Comparison of ENCODE assay signal across 11 cellular contexts in the genomic region with DNA sequence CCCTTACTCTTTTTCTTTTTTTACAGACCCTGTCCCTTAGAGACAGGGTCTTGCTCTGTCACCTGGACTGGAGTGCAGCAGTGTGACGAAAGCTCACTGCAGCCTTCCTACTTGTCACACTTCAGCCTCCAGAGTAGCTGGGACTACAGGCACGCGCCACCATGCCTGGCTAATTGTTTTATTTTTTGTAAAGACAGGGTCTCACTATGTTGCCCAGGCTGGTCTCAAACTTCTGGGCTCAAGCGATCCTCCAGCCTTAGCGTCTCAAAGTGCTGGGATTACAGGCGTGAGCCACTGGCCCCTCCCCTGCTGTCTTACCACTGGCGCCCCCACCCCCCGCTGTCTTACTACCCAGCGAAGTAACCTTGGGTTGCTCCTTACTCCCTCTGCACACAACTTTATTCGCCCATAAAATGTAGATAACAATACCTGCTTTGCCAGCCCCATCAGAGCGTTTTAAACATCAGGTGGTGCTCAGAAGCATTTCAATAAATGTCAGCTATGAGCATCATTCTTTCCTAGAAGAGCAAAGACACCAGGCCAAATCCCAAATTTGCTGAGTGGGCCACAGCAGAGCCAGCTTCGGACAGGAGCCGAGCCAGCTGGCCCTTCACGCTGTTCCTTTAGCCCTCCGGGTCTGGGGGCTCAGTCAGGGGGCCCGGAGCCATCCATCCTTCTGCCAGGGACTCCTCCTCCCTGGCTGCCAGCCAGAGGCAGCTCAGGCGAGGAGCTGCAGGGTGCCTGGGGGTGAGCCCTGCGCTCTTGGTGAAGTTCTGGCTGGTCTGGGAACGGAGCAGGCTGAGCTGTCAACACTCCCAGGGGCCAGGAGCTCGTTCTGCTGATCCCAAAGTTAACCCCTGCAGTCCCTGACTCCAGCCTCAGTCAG. TPM values are rescaled to one million over a fixed set of nuclear protein-coding genes. Genes with fewer than 3 reads are reported as not detected.
DNase-seq lines count a peak whose midpoint lies in the region; ATAC-seq and TF ChIP-seq lines count a peak whose summit lies in the region.
"Had no signal": no experiment of that assay in that cellular context is flagged by ENCODE, and none has a peak within 500 bp of the region (broad histone marks: within the 10 kb centered on the region; RNA-seq: fewer than 3 reads in every experiment).

No MANE protein-coding gene starts in this region.

- H3K79me2 ChIP-seq in trophoblast cell (ENCODE audit: control insufficient read depth, insufficient read depth, low read length, poor library complexity) = no peaks in the 10 kb centered on the region

- no peak for TF ChIP-seq RAD21 in IMR-90 (IDR thresholded peaks at IDR 0.05; ENCODE audit: low read length)

- H3K4me3 ChIP-seq in IMR-90 (ENCODE audit: insufficient read depth, low read depth, low read length) (no peak overlapping the region), trophoblast cell (ENCODE audit: low read depth, low read length) (no peak overlapping the region)
- H3K4me3 ChIP-seq: adrenal gland had no signal

- H3K36me3 ChIP-seq in IMR-90 (ENCODE audit: control insufficient read depth, insufficient read depth, low read length) (no peaks in the 10 kb centered on the region), trophoblast cell (ENCODE audit: control insufficient read depth in 1 of 2, insufficient read depth in 2 of 2, low read length in 2 of 2) (no peaks in the 10 kb centered on the region)
- H3K36me3 ChIP-seq: adrenal gland had no signal

- peak overlapping the region; percentile 50; the same call in 1 of the 3 replicates for H2BK15ac ChIP-seq in IMR-90 (ENCODE audit: low read depth, low read length)

- H3K23ac ChIP-seq in IMR-90 (ENCODE audit: low read depth, low read length) = no peak overlapping the region
- no peak overlapping the region for H3K23ac ChIP-seq in trophoblast cell (ENCODE audit: low read length)

- H4K5ac ChIP-seq in IMR-90 (ENCODE audit: low read depth, low read length) = peak overlapping the region; percentile 5; the same call in 1 of the 2 replicates

- H2AFZ ChIP-seq in IMR-90 (replicated peaks; ENCODE audit: low read length, poor library complexity) (peak overlapping the region; percentile 86), trophoblast cell (ENCODE audit: insufficient read depth, low read length, poor library complexity) (no peak overlapping the region)

- H2BK120ac ChIP-seq in IMR-90 (ENCODE audit: low read depth, low read length) (peak overlapping the region; percentile 50; the same call in 1 of the 2 replicates), trophoblast cell (ENCODE audit: insufficient read depth, low read length, poor library complexity) (no peak overlapping the region)

- H2BK5ac ChIP-seq in IMR-90 (ENCODE audit: low read depth, low read length, poor library complexity, severe bottlenecking) (no peak overlapping the region), trophoblast cell (ENCODE audit: low read depth, low read length, poor library complexity) (no peak overlapping the region)

- no TSS peak for BruUV-seq in IMR-90 (replicated peaks; lab: Mats Ljungman, UMichigan)

- 0 out of 2 replicates have a peak overlapping the region, but pooled peaks have one; percentile 34 for H2BK20ac ChIP-seq in IMR-90 (ENCODE audit: low read depth, low read length)

- CTCF ChIA-PET in IMR-90 (lab: Yijun Ruan, JAX) (interaction anchor here (1.2 kb wide), 1 partner anchor 36 kb away, joined by 3 read pairs; no protein-coding TSS in a partner anchor), WTC11 (lab: Charles Lee) (interaction anchor here (0.5 to 3.8 kb wide), 8 partner anchors 31 to 1196 kb away, joined by 3 to 37 read pairs (median 4); no protein-coding TSS in a partner anchor)

- no peaks in the 10 kb centered on the region for H3K9me3 Mint-ChIP-seq in WTC11
- H3K9me3 Mint-ChIP-seq: activated CD4-positive, alpha-beta memory T cell treated with anti-CD3 and anti-CD28 coated beads for 36 hours had no signal

- H3K14ac ChIP-seq in IMR-90 (replicated peaks; ENCODE audit: low read depth, low read length) (peak overlapping the region; percentile 42; the same call in 1 of the 2 replicates), trophoblast cell (ENCODE audit: low read length) (no peak overlapping the region)

- POLR2A ChIA-PET in IMR-90 (lab: Charles Lee; ENCODE audit: unreplicated experiment) = no interaction called here
- POLR2A ChIA-PET in WTC11 (lab: Charles Lee) = interaction anchor here (2.1 kb wide), 1 partner anchor 36 kb away, joined by 9 read pairs; no protein-coding TSS in a partner anchor

- H3K4me1 ChIP-seq in IMR-90 (ENCODE audit: control insufficient read depth, insufficient read depth, low read length) = peaks cover 27% of the 10 kb centered on the region
- H3K4me1 ChIP-seq in trophoblast cell (ENCODE audit: control insufficient read depth in 1 of 2, insufficient read depth in 2 of 2, low read length in 2 of 2) = no peaks in the 10 kb centered on the region

- H3K36me3 Mint-ChIP-seq in WTC11 = no peaks in the 10 kb centered on the region
- H3K36me3 Mint-ChIP-seq: activated CD4-positive, alpha-beta memory T cell treated with anti-CD3 and anti-CD28 coated beads for 36 hours had no signal

- no peaks in the 10 kb centered on the region for H3K27me3 ChIP-seq in IMR-90 (ENCODE audit: control insufficient read depth, insufficient read depth, low read length)
- H3K27me3 ChIP-seq in trophoblast cell (ENCODE audit: insufficient read depth, low read length) = no peaks in the 10 kb centered on the region
- H3K27me3 ChIP-seq: adrenal gland had no signal

- H4K8ac ChIP-seq in IMR-90 (ENCODE audit: low read depth in 2 of 2, low read length in 2 of 2) (peak overlapping the region in 1 of 2 experiments; percentile 35; a peak in 1 of 4 replicates), trophoblast cell (ENCODE audit: low read depth, low read length) (no peak overlapping the region)

- H3K79me1 ChIP-seq in IMR-90 (ENCODE audit: low read depth in 1 of 2, low read length in 2 of 2) = peaks cover 0 to 7% of the 10 kb centered on the region in 2 experiments; a peak in 2 of 4 replicates
- H3K79me1 ChIP-seq in trophoblast cell (ENCODE audit: low read length) = no peaks in the 10 kb centered on the region

- no peak overlapping the region for H3K56ac ChIP-seq in IMR-90 (ENCODE audit: extremely low read depth, insufficient read depth, low read length)

- peak; percentile 27 for DNase-seq in IMR-90
- DNase-seq in WTC11 (ENCODE audit: low spot score) = no peak
- peak; percentile 85 for DNase-seq in left ventricle myocardium superior
- DNase-seq in sciatic nerve (ENCODE audit: low spot score) = no peak
- DNase-seq in trophoblast cell = no peak
- DNase-seq in RKO (ENCODE audit: low spot score) = no peak
- DNase-seq: activated CD4-positive, alpha-beta memory T cell treated with anti-CD3 and anti-CD28 coated beads for 36 hours; MV-4-11 had no signal

- H3K27ac ChIP-seq in IMR-90 (ENCODE audit: insufficient read depth, low read length) = no peak overlapping the region
- H3K27ac ChIP-seq in trophoblast cell (ENCODE audit: low read depth, low read length) = no peak overlapping the region

- peak overlapping the region; percentile 1 for H2AK9ac ChIP-seq in IMR-90 (replicated peaks; ENCODE audit: low read depth, low read length, poor library complexity)

- H3K9me3 ChIP-seq in IMR-90 (ENCODE audit: control insufficient read depth, insufficient read depth, low read length) = peaks cover 3% of the 10 kb centered on the region; the same call in 1 of the 2 replicates
- H3K9me3 ChIP-seq in trophoblast cell (ENCODE audit: insufficient read depth, low read depth, low read length) = peaks cover 6% of the 10 kb centered on the region
- H3K9me3 ChIP-seq: adrenal gland had no signal

- H3K18ac ChIP-seq in IMR-90 (ENCODE audit: low read depth, low read length) (peak overlapping the region; percentile 7; the same call in 1 of the 2 replicates), trophoblast cell (ENCODE audit: low read length) (no peak overlapping the region)

- dilution Hi-C loops in IMR-90 (cut with HindIII; ENCODE audit: low sequenced_read_pairs, unreplicated experiment) = no loop called here

- H3K9ac ChIP-seq in IMR-90 (ENCODE audit: low read depth, low read length) = no peak overlapping the region
- H3K9ac ChIP-seq in trophoblast cell (ENCODE audit: low read length) = no peak overlapping the region

- 37% methylated on average over 13 of the region's 20 CpGs; no CpG with 5 or more reads in 1 of the 2 experiments for WGBS in IMR-90 (ENCODE audit: extremely low coverage in 2 of 2, insufficient read length in 1 of 2), 2 experiments
- no CpG with 5 or more reads among the region's 20 CpGs for WGBS in trophoblast cell (ENCODE audit: extremely low coverage, insufficient coverage, insufficient read length)

- H3K4me2 ChIP-seq in IMR-90 (ENCODE audit: low read depth, low read length) (no peak overlapping the region), trophoblast cell (ENCODE audit: low read length) (no peak overlapping the region)

- peaks cover 27% of the 10 kb centered on the region for H3K4me1 Mint-ChIP-seq in WTC11

- TF ChIP-seq CTCF in IMR-90 (conservative IDR thresholded peaks at IDR 0.05; ENCODE audit: low read depth, low read length) (no peak), WTC11 (IDR thresholded peaks at IDR 0.05) (no peak)

- peak overlapping the region; percentile 10; the same call in 1 of the 2 replicates for H3K4ac ChIP-seq in IMR-90 (ENCODE audit: low read depth, low read length)
- no peak overlapping the region for H3K4ac ChIP-seq in trophoblast cell (ENCODE audit: low read depth, low read length)

- no peaks in the 10 kb centered on the region for H4K20me1 ChIP-seq in IMR-90 (ENCODE audit: insufficient read depth, low read length)

- no peaks in the 10 kb centered on the region; the same call in 1 of the 2 replicates for H3K27me3 Mint-ChIP-seq in WTC11 (ENCODE audit: low read depth)

- H4K91ac ChIP-seq in IMR-90 (ENCODE audit: insufficient read depth, low read depth, low read length) (no peak overlapping the region; the same call in 1 of the 2 replicates), trophoblast cell (ENCODE audit: low read depth, low read length) (no peak overlapping the region)

- H3K27ac Mint-ChIP-seq in WTC11 = no peak overlapping the region
- H3K27ac Mint-ChIP-seq: activated CD4-positive, alpha-beta memory T cell treated with anti-CD3 and anti-CD28 coated beads for 36 hours had no signal

- intact Hi-C loops in IMR-90 (cut with micrococcal nuclease) = no loop called here
- intact Hi-C loops in left ventricle myocardium superior (cut with micrococcal nuclease) = no loop called here
- intact Hi-C loops in sciatic nerve (cut with DNase I) = no loop called here

- ATAC-seq in IMR-90 (ENCODE audit: low read depth) (0 out of 2 replicates have a peak, but pooled peaks have one; percentile 9), WTC11 (peak; percentile 46), left ventricle myocardium superior (peak; percentile 80), sciatic nerve (peak; percentile 68), GM19463 (IDR thresholded peaks at IDR 0.05; ENCODE audit: unreplicated experiment) (no peak), HG03460 (IDR thresholded peaks at IDR 0.05; ENCODE audit: unreplicated experiment) (no peak)

- TF ChIP-seq POLR2A in IMR-90 (IDR thresholded peaks at IDR 0.05; ENCODE audit: low read depth, low read length) = no peak

- in situ Hi-C loops in IMR-90 (cut with MboI; ENCODE audit: low sequenced_read_pairs) = no loop called here

- H3K4me3 Mint-ChIP-seq in WTC11 = no peak overlapping the region
- H3K4me3 Mint-ChIP-seq: activated CD4-positive, alpha-beta memory T cell treated with anti-CD3 and anti-CD28 coated beads for 36 hours had no signal

- H3K9me1 ChIP-seq in IMR-90 (ENCODE audit: insufficient read depth, low read length) = peaks cover 17% of the 10 kb centered on the region

- no peak overlapping the region for H4K12ac ChIP-seq in trophoblast cell (ENCODE audit: low read depth, low read length)

- H2BK12ac ChIP-seq in trophoblast cell (ENCODE audit: low read length) = no peak overlapping the region

- H2AK5ac ChIP-seq in IMR-90 (ENCODE audit: low read depth, low read length) (peak overlapping the region; percentile 82), trophoblast cell (ENCODE audit: low read length) (no peak overlapping the region)

RNA-seq across cellular contexts. Expression of gene SRL, which starts 24.4 kb away (rescaled TPM):
- total RNA-seq in IMR-90 (2012; rRNA removed) (under 0.01 TPM in 1 of 2 replicates, not detected in the other), WTC11 (2021) (0.11 TPM in 1 of 3 replicates, not detected in the others), left ventricle myocardium superior (426 TPM), sciatic nerve (1.9 TPM)
- 0.04 and 0.14 TPM in 2 replicates for polyA plus RNA-seq in IMR-90 (2012; rRNA removed)
- polyA plus RNA-seq in IMR-90 (2012; cell fraction: cytosol; rRNA removed) = 0.08 TPM in 2 replicates
- 0.04 and 0.13 TPM in 2 replicates for polyA plus RNA-seq in IMR-90 (2012; cell fraction: nucleus; rRNA removed; ENCODE audit: low replicate concordance)
- not detected in 2 replicates for polyA plus RNA-seq in trophoblast cell (2013)
- total RNA-seq: activated CD4-positive, alpha-beta memory T cell treated with anti-CD3 and anti-CD28 coated beads for 36 hours had no signal

RNA-seq across cellular contexts. Expression of gene TFAP4, which starts 55.3 kb away (rescaled TPM):
- total RNA-seq in IMR-90 (2012; rRNA removed) (7.3 and 7.8 TPM in 2 replicates), WTC11 (2021) (31.9 to 36.5 TPM (median 34.2 TPM) in 3 replicates), left ventricle myocardium superior (4.7 TPM), sciatic nerve (12.7 TPM)
- polyA plus RNA-seq in IMR-90 (2012; rRNA removed) = 5.6 and 7.0 TPM in 2 replicates
- 3.0 and 5.3 TPM in 2 replicates for polyA plus RNA-seq in IMR-90 (2012; cell fraction: cytosol; rRNA removed)
- 6.5 and 10.4 TPM in 2 replicates for polyA plus RNA-seq in IMR-90 (2012; cell fraction: nucleus; rRNA removed; ENCODE audit: low replicate concordance)
- 4.5 and 4.6 TPM in 2 replicates for polyA plus RNA-seq in trophoblast cell (2013)

Comparison
In these comparisons a context has a peak if more than half of its experiments do, and no peak if none do; other contexts are left out.
1. ATAC-seq: peak in IMR-90 (single experiment), WTC11 (single experiment), left ventricle myocardium superior (single experiment) and sciatic nerve (single experiment); none in GM19463 (single experiment) and HG03460 (single experiment).
2. DNase-seq: peak in IMR-90 (single experiment) and left ventricle myocardium superior (single experiment); none in WTC11 (single experiment), sciatic nerve (single experiment), trophoblast cell (0 of 2) and RKO (single experiment).
3. RNA of gene SRL, which starts 24.4 kb away (total RNA-seq): 426 TPM in left ventricle myocardium superior (single experiment); 1.9 TPM in sciatic nerve (single experiment), 0.11 TPM in WTC11 and under 0.01 TPM in IMR-90; every median in the first group is over 100 times any median in the second.